ENCODE assay signal across 1 cellular context in the genomic region with DNA sequence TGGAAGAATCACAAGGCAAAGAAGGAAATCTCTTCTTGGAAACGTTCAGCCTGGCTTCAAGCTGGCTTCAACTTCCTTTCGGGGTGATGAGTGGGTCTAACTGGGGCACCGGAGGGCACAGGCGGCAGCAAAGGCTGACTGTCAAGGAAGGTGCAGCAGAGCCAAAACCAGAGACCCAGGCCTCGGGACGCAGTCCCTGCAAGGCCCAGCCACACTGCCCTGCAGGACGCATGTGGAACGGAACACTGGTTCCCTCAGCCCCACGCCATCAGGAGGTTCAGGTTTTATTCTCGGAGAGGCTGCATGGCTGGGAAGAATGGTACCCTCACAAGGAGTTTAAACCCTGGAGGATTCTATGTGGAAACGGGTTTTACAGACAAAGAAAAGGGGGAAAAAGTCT.
TF ChIP-seq lines count a peak whose summit lies in the region.

No MANE protein-coding gene starts in this region.

TF ChIP-seq in GM23338, 12 proteins besides CTCF, POLR2A, EP300 and RAD21 (continued from another document):
- TF ChIP-seq, protein P1, sequence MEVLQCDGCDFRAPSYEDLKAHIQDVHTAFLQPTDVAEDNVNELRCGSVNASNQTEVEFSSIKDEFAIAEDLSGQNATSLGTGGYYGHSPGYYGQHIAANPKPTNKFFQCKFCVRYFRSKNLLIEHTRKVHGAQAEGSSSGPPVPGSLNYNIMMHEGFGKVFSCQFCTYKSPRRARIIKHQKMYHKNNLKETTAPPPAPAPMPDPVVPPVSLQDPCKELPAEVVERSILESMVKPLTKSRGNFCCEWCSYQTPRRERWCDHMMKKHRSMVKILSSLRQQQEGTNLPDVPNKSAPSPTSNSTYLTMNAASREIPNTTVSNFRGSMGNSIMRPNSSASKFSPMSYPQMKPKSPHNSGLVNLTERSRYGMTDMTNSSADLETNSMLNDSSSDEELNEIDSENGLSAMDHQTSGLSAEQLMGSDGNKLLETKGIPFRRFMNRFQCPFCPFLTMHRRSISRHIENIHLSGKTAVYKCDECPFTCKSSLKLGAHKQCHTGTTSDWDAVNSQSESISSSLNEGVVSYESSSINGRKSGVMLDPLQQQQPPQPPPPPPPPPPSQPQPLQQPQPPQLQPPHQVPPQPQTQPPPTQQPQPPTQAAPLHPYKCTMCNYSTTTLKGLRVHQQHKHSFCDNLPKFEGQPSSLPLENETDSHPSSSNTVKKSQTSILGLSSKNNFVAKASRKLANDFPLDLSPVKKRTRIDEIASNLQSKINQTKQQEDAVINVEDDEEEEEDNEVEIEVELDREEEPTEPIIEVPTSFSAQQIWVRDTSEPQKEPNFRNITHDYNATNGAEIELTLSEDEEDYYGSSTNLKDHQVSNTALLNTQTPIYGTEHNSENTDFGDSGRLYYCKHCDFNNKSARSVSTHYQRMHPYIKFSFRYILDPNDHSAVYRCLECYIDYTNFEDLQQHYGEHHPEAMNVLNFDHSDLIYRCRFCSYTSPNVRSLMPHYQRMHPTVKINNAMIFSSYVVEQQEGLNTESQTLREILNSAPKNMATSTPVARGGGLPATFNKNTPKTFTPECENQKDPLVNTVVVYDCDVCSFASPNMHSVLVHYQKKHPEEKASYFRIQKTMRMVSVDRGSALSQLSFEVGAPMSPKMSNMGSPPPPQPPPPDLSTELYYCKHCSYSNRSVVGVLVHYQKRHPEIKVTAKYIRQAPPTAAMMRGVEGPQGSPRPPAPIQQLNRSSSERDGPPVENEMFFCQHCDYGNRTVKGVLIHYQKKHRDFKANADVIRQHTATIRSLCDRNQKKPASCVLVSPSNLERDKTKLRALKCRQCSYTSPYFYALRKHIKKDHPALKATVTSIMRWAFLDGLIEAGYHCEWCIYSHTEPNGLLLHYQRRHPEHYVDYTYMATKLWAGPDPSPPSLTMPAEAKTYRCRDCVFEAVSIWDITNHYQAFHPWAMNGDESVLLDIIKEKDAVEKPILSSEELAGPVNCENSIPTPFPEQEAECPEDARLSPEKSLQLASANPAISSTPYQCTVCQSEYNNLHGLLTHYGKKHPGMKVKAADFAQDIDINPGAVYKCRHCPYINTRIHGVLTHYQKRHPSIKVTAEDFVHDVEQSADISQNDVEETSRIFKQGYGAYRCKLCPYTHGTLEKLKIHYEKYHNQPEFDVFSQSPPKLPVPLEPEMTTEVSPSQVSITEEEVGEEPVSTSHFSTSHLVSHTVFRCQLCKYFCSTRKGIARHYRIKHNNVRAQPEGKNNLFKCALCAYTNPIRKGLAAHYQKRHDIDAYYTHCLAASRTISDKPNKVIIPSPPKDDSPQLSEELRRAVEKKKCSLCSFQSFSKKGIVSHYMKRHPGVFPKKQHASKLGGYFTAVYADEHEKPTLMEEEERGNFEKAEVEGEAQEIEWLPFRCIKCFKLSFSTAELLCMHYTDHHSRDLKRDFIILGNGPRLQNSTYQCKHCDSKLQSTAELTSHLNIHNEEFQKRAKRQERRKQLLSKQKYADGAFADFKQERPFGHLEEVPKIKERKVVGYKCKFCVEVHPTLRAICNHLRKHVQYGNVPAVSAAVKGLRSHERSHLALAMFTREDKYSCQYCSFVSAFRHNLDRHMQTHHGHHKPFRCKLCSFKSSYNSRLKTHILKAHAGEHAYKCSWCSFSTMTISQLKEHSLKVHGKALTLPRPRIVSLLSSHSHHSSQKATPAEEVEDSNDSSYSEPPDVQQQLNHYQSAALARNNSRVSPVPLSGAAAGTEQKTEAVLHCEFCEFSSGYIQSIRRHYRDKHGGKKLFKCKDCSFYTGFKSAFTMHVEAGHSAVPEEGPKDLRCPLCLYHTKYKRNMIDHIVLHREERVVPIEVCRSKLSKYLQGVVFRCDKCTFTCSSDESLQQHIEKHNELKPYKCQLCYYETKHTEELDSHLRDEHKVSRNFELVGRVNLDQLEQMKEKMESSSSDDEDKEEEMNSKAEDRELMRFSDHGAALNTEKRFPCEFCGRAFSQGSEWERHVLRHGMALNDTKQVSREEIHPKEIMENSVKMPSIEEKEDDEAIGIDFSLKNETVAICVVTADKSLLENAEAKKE (CRISPR knock-in tag; IDR thresholded peaks at IDR 0.05): no peak
- TF ChIP-seq ZNF114 (CRISPR knock-in tag; IDR thresholded peaks at IDR 0.05): no peak
- TF ChIP-seq, protein P2, sequence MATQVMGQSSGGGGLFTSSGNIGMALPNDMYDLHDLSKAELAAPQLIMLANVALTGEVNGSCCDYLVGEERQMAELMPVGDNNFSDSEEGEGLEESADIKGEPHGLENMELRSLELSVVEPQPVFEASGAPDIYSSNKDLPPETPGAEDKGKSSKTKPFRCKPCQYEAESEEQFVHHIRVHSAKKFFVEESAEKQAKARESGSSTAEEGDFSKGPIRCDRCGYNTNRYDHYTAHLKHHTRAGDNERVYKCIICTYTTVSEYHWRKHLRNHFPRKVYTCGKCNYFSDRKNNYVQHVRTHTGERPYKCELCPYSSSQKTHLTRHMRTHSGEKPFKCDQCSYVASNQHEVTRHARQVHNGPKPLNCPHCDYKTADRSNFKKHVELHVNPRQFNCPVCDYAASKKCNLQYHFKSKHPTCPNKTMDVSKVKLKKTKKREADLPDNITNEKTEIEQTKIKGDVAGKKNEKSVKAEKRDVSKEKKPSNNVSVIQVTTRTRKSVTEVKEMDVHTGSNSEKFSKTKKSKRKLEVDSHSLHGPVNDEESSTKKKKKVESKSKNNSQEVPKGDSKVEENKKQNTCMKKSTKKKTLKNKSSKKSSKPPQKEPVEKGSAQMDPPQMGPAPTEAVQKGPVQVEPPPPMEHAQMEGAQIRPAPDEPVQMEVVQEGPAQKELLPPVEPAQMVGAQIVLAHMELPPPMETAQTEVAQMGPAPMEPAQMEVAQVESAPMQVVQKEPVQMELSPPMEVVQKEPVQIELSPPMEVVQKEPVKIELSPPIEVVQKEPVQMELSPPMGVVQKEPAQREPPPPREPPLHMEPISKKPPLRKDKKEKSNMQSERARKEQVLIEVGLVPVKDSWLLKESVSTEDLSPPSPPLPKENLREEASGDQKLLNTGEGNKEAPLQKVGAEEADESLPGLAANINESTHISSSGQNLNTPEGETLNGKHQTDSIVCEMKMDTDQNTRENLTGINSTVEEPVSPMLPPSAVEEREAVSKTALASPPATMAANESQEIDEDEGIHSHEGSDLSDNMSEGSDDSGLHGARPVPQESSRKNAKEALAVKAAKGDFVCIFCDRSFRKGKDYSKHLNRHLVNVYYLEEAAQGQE (IDR thresholded peaks at IDR 0.05; ENCODE audit: unreplicated experiment): no peak
- TF ChIP-seq, protein P3, sequence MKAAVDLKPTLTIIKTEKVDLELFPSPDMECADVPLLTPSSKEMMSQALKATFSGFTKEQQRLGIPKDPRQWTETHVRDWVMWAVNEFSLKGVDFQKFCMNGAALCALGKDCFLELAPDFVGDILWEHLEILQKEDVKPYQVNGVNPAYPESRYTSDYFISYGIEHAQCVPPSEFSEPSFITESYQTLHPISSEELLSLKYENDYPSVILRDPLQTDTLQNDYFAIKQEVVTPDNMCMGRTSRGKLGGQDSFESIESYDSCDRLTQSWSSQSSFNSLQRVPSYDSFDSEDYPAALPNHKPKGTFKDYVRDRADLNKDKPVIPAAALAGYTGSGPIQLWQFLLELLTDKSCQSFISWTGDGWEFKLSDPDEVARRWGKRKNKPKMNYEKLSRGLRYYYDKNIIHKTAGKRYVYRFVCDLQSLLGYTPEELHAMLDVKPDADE (IDR thresholded peaks at IDR 0.05): no peak
